8 cellular contexts compared by ENCODE assay signal in genomic region chr17:18960803-18961511, GRCh38. TPM values are rescaled to one million over a fixed set of nuclear protein-coding genes. Genes with fewer than 3 reads are reported as not detected.
DNase-seq lines count a peak whose midpoint lies in the region; ATAC-seq and TF ChIP-seq lines count a peak whose summit lies in the region.

No MANE protein-coding gene starts in this region.

- POLR2A ChIA-PET in RWPE1 (lab: Yijun Ruan, JAX; ENCODE audit: low non-redundant PET): interaction anchor here (0.7 kb wide), 1 partner anchor 21 kb away, joined by 5 read pairs; no protein-coding TSS in a partner anchor

- H3K4me3 ChIP-seq in fibroblast of villous mesenchyme (ENCODE audit: low read depth, low read length): no peak overlapping the region
- no peak overlapping the region for H3K4me3 ChIP-seq in tibial nerve

- ATAC-seq in GM18907 (IDR thresholded peaks at IDR 0.05; ENCODE audit: unreplicated experiment): peak; percentile 78

- no peak for TF ChIP-seq EP300 in tibial nerve (IDR thresholded peaks at IDR 0.05)

- CTCF ChIA-PET in RWPE1 (lab: Yijun Ruan, JAX): interaction anchor here (0.5 to 1.8 kb wide), 16 partner anchors 9 to 650 kb away, joined by 3 to 12 read pairs (median 6); partner anchors contain the start of genes FAM83G, PRPSAP2 and SLC5A10

- no peaks in the 10 kb centered on the region for H3K9me3 ChIP-seq in tibial nerve

- intact Hi-C loops in activated T-helper 1 cell treated with anti-CD3 and anti-CD28 coated beads, Interleukin-12 subunit alpha, Interleukin-12 subunit beta, Interleukin-2, Interleukin-4 antibody, amounts not matched to agents 30 ng/mL and 10 ng/mL and 1 ng/mL, durations not matched to agents 14 hours and 24 hours and 36 hours (cut with micrococcal nuclease): loop anchor here (5.0 kb wide), 2 partner anchors 39 to 41 kb away; partner anchors contain the start of gene FAM83G

- H3K4me3 Mint-ChIP-seq in activated T-helper 1 cell treated with anti-CD3 and anti-CD28 coated beads, Interleukin-12 subunit alpha, Interleukin-12 subunit beta, Interleukin-2, Interleukin-4 antibody, amounts not matched to agents 30 ng/mL and 10 ng/mL and 1 ng/mL, durations not matched to agents 14 hours and 24 hours and 36 hours: no peak overlapping the region

- TF ChIP-seq POLR2A in tibial nerve (IDR thresholded peaks at IDR 0.05): no peak

- TF ChIP-seq CTCF in AG09319 (IDR thresholded peaks at IDR 0.05; ENCODE audit: low read depth, low read length) (peak; percentile 91), RWPE1 (conservative IDR thresholded peaks at IDR 0.05; ENCODE audit: low read depth) (peak; percentile 93), fibroblast of villous mesenchyme (IDR thresholded peaks at IDR 0.05; ENCODE audit: insufficient read depth, low read depth, low read length) (peak; percentile 90), tibial nerve (IDR thresholded peaks at IDR 0.05) (peak; percentile 73 to 96 (median 87))

- no peaks in the 10 kb centered on the region for H3K36me3 Mint-ChIP-seq in activated T-helper 1 cell treated with anti-CD3 and anti-CD28 coated beads, Interleukin-12 subunit alpha, Interleukin-12 subunit beta, Interleukin-2, Interleukin-4 antibody, amounts not matched to agents 30 ng/mL and 10 ng/mL and 1 ng/mL, durations not matched to agents 14 hours and 24 hours and 36 hours (ENCODE audit: low read depth)

- DNase-seq in AG09319 (ENCODE audit: extremely low read depth, low read depth): peak; percentile 16
- DNase-seq in HPDE6-E6E7 (ENCODE audit: extremely low spot score): peak; percentile 69
- peak; percentile 72 for DNase-seq in RWPE1 (ENCODE audit: low spot score)
- DNase-seq in activated T-helper 1 cell treated with anti-CD3 and anti-CD28 coated beads, Interleukin-12 subunit alpha, Interleukin-12 subunit beta, Interleukin-2, Interleukin-4 antibody, amounts not matched to agents 30 ng/mL and 10 ng/mL and 1 ng/mL, durations not matched to agents 14 hours and 24 hours and 36 hours (ENCODE audit: low spot score): peak; percentile 68
- DNase-seq in fibroblast of villous mesenchyme (ENCODE audit: low read depth): peak; percentile 65
- peak; percentile 15 for DNase-seq in occipital lobe (lab: John Stamatoyannopoulos, UW)
- DNase-seq in tibial nerve (ENCODE audit: low spot score in 2 of 2): peak; percentile 55 to 73

- no peaks in the 10 kb centered on the region for H3K27me3 Mint-ChIP-seq in activated T-helper 1 cell treated with anti-CD3 and anti-CD28 coated beads, Interleukin-12 subunit alpha, Interleukin-12 subunit beta, Interleukin-2, Interleukin-4 antibody, amounts not matched to agents 30 ng/mL and 10 ng/mL and 1 ng/mL, durations not matched to agents 14 hours and 24 hours and 36 hours (ENCODE audit: insufficient read depth)

- no peaks in the 10 kb centered on the region for H3K27me3 ChIP-seq in tibial nerve

- no peaks in the 10 kb centered on the region for H3K9me3 Mint-ChIP-seq in activated T-helper 1 cell treated with anti-CD3 and anti-CD28 coated beads, Interleukin-12 subunit alpha, Interleukin-12 subunit beta, Interleukin-2, Interleukin-4 antibody, amounts not matched to agents 30 ng/mL and 10 ng/mL and 1 ng/mL, durations not matched to agents 14 hours and 24 hours and 36 hours

- H3K4me1 Mint-ChIP-seq in activated T-helper 1 cell treated with anti-CD3 and anti-CD28 coated beads, Interleukin-12 subunit alpha, Interleukin-12 subunit beta, Interleukin-2, Interleukin-4 antibody, amounts not matched to agents 30 ng/mL and 10 ng/mL and 1 ng/mL, durations not matched to agents 14 hours and 24 hours and 36 hours (ENCODE audit: low read depth): peaks cover 17% of the 10 kb centered on the region

- peaks cover 0 to 11% (median 0%) of the 10 kb centered on the region in 4 donors for H3K4me1 ChIP-seq in tibial nerve

- WGBS in tibial nerve, 2 donors: 42 to 61% methylated on average over 8 to 17 of the region's 17 CpGs

- H3K27ac ChIP-seq in RWPE1 (0 out of 2 replicates have a peak overlapping the region, but pooled peaks have one; percentile 1), tibial nerve (no peak overlapping the region)

- no peaks in the 10 kb centered on the region for H3K36me3 ChIP-seq in tibial nerve

- H3K27ac Mint-ChIP-seq in activated T-helper 1 cell treated with anti-CD3 and anti-CD28 coated beads, Interleukin-12 subunit alpha, Interleukin-12 subunit beta, Interleukin-2, Interleukin-4 antibody, amounts not matched to agents 30 ng/mL and 10 ng/mL and 1 ng/mL, durations not matched to agents 14 hours and 24 hours and 36 hours: peak overlapping the region; percentile 38

RNA-seq across cellular contexts. Expression of gene SLC5A10, which starts 9.0 kb away (rescaled TPM):
- not detected in 2 replicates for total RNA-seq in activated T-helper 1 cell treated with anti-CD3 and anti-CD28 coated beads, Interleukin-12 subunit alpha, Interleukin-12 subunit beta, Interleukin-2, Interleukin-4 antibody, amounts not matched to agents 30 ng/mL and 10 ng/mL and 1 ng/mL, durations not matched to agents 14 hours and 24 hours and 36 hours
- total RNA-seq in fibroblast of villous mesenchyme (not detected in 2 replicates), occipital lobe (not detected), tibial nerve (not detected)

RNA-seq across cellular contexts. Expression of gene FAM83G, which starts 43.6 kb away (rescaled TPM):
- total RNA-seq in activated T-helper 1 cell treated with anti-CD3 and anti-CD28 coated beads, Interleukin-12 subunit alpha, Interleukin-12 subunit beta, Interleukin-2, Interleukin-4 antibody, amounts not matched to agents 30 ng/mL and 10 ng/mL and 1 ng/mL, durations not matched to agents 14 hours and 24 hours and 36 hours: 13.0 and 13.2 TPM in 2 replicates
- total RNA-seq in fibroblast of villous mesenchyme (12.1 and 14.5 TPM in 2 replicates), occipital lobe (0.16 TPM), tibial nerve (10 to 100 TPM in 1 of 4 donors, 1 to 10 TPM in 3; 1.3 to 11.8 (median 3.8) TPM)

Comparison
In these comparisons a context has a peak if more than half of its experiments do, and no peak if none do; other contexts are left out.
1. DNase-seq: peak in every context shown above with its lines; median percentile 72 in RWPE1; 69 in HPDE6-E6E7; 68 in activated T-helper 1 cell treated with anti-CD3 and anti-CD28 coated beads, Interleukin-12 subunit alpha, Interleukin-12 subunit beta, Interleukin-2, Interleukin-4 antibody, amounts not matched to agents 30 ng/mL and 10 ng/mL and 1 ng/mL, durations not matched to agents 14 hours and 24 hours and 36 hours; 65 in fibroblast of villous mesenchyme; 64 in tibial nerve; 16 in AG09319; 15 in occipital lobe.